ENCODE assay signal across 25 cellular contexts in the genomic region with DNA sequence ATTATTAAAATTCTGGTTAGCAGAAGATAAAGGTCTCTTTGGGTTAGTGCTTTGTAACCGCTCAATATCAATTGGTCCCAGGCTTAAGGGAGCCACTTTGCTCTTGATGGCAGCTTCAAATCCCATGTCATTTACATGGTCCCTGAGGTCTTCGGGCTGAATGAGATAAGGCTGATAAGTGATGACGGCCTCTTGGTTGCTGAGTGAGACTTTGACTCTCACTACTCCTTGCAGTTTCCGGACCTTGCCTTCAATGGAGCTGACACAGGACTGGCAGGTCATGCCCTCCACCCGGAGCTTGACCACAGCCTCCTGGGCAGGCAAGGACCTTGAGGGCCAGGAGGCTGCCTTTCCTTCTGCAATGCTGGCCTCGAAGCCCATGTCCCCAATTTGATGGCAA.
"Had no signal": no experiment of that assay in that cellular context is flagged by ENCODE, and none has a peak within 500 bp of the region (broad histone marks: within the 10 kb centered on the region; RNA-seq: fewer than 3 reads in every experiment).

No MANE protein-coding gene starts in this region.

- H3K36me3 Mint-ChIP-seq: memory B cell had no signal

- H3K27ac Mint-ChIP-seq: dendritic cell treated with granulocyte-macrophage colony-stimulating factor and Interleukin-4, amounts not matched to agents 40 ng/mL and 50 ng/mL, for 4 days; effector memory CD8-positive, alpha-beta T cell; endodermal cell; memory B cell had no signal

- H3K4me1 Mint-ChIP-seq: memory B cell had no signal

- H3K9me3 Mint-ChIP-seq: dendritic cell treated with granulocyte-macrophage colony-stimulating factor and Interleukin-4, amounts not matched to agents 40 ng/mL and 50 ng/mL, for 4 days; effector memory CD8-positive, alpha-beta T cell; endodermal cell; memory B cell had no signal

- H3K9me3 ChIP-seq: colonic mucosa, esophagus muscularis mucosa, gastroesophageal sphincter, heart right ventricle, left lung, lower lobe of right lung had no signal

- DNase-seq: cerebellar nuclear complex; colonic mucosa; cortex of kidney; effector CD8-positive, alpha-beta T cell; effector memory CD8-positive, alpha-beta T cell; endodermal cell; foreskin keratinocyte; head of caudate nucleus; heart right ventricle; hippocampal formation; left cardiac atrium; left lung; left ventricle myocardium superior; lower lobe of right lung; mesendoderm; midbrain had no signal

- H3K4me3 ChIP-seq: colonic mucosa, esophagus muscularis mucosa, gastroesophageal sphincter, heart right ventricle, left lung, lower lobe of right lung had no signal

- H3K36me3 ChIP-seq: colonic mucosa, left lung, lower lobe of right lung had no signal

- H3K4me1 ChIP-seq: colonic mucosa, foreskin keratinocyte, gastroesophageal sphincter, left lung, lower lobe of right lung had no signal

- H3K4me3 Mint-ChIP-seq: dendritic cell treated with granulocyte-macrophage colony-stimulating factor and Interleukin-4, amounts not matched to agents 40 ng/mL and 50 ng/mL, for 4 days; effector memory CD8-positive, alpha-beta T cell; endodermal cell; memory B cell had no signal

- H3K27me3 Mint-ChIP-seq: dendritic cell treated with granulocyte-macrophage colony-stimulating factor and Interleukin-4, amounts not matched to agents 40 ng/mL and 50 ng/mL, for 4 days; effector memory CD8-positive, alpha-beta T cell had no signal

- ATAC-seq: effector memory CD8-positive, alpha-beta T cell; foreskin keratinocyte; gastroesophageal sphincter; heart right ventricle; left cardiac atrium; left lung; left ventricle myocardium superior; lower lobe of right lung had no signal

- H3K27ac ChIP-seq: colonic mucosa, epithelial cell of prostate, esophagus muscularis mucosa, foreskin keratinocyte, gastroesophageal sphincter, heart right ventricle, left lung, lower lobe of right lung had no signal

- H3K27me3 ChIP-seq: colonic mucosa, esophagus muscularis mucosa, foreskin keratinocyte, gastroesophageal sphincter, heart right ventricle, left lung had no signal

- FAIRE-seq: endometrium, frontal cortex, islet of Langerhans, keratinocyte had no signal
